8 cellular contexts compared by ENCODE assay signal in the genomic region with DNA sequence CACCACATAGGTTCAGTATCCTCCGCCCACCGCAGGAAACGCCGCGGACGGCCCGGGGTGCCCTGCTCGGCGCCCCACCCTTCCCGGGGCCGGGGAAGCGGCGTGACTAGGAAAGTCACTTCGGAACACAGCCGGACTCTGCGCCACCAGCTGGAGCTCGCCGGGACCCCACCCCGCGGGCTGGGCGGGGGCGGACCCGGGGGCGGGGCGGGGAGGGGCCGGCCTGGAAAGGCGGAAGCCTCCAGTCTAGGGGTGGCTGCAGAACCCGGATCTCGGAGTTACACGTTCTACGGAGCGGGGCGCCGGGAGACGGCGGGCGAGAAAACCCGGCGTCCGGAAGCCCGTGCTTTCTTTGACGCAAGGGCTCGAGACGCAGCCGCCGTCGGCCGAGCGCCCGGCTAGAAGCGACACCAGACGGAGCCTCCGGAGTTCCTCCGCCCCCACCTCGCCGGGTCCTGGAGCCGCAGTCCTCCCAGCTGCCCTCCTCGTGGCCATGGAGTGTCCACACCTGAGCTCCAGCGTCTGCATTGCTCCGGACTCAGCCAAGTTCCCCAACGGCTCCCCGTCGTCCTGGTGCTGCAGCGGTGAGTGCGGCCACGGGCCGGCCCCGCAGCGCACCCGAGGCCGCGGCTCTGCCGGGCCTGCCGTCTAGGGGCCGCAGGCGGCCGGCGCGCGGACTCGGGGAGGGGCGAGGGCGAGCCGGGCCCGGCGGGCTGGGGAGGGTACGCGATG. TPM values are rescaled to one million over a fixed set of nuclear protein-coding genes. Genes with fewer than 3 reads are reported as not detected.
A peak's percentile ranks its signal among the peaks of the same experiment; 100 is the strongest.
DNase-seq lines count a peak whose midpoint lies in the region; ATAC-seq and TF ChIP-seq lines count a peak whose summit lies in the region.

A gene with protein sequence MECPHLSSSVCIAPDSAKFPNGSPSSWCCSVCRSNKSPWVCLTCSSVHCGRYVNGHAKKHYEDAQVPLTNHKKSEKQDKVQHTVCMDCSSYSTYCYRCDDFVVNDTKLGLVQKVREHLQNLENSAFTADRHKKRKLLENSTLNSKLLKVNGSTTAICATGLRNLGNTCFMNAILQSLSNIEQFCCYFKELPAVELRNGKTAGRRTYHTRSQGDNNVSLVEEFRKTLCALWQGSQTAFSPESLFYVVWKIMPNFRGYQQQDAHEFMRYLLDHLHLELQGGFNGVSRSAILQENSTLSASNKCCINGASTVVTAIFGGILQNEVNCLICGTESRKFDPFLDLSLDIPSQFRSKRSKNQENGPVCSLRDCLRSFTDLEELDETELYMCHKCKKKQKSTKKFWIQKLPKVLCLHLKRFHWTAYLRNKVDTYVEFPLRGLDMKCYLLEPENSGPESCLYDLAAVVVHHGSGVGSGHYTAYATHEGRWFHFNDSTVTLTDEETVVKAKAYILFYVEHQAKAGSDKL (plus strand): TSS at position 347 of the 732 bp plus-strand sequence. CDS start 147 bp downstream, at position 494.

- peak within 1 kb of the TSS; percentile 85 for H3K4me3 ChIP-seq in Jurkat, Clone E6-1 (ENCODE audit: low read length)
- peak within 1 kb of the TSS; percentile 91 for H3K4me3 ChIP-seq in PC-9
- H3K4me3 ChIP-seq in mucosa of stomach (ENCODE audit: low read length): peak within 1 kb of the TSS; percentile 64

- POLR2A ChIA-PET in PC-9 (lab: Charles Lee; ENCODE audit: unreplicated experiment): interaction anchor here (0.6 kb wide), 4 partner anchors 12 to 1008 kb away, joined by 3 to 5 read pairs (median 3); no protein-coding TSS in a partner anchor

- no peak; the same call in 1 of the 2 replicates for TF ChIP-seq CTCF in PC-9 (conservative IDR thresholded peaks at IDR 0.05)

- peak within 1 kb of the TSS; percentile 94 for H3K9ac ChIP-seq in mucosa of stomach (ENCODE audit: low read length)

- no peaks in the 10 kb centered on the region for H3K9me2 ChIP-seq in PC-9 (ENCODE audit: insufficient read depth)

- H3K27me3 ChIP-seq in PC-9 (ENCODE audit: insufficient read depth, low read depth) (no peaks in the 10 kb centered on the region), mucosa of stomach (ENCODE audit: control insufficient read depth, insufficient read depth, low read length) (no peaks in the 10 kb centered on the region)

- H3K27ac ChIP-seq in PC-9: peak within 1 kb of the TSS; percentile 97

- peaks cover 66% of the 10 kb centered on the region for H3K4me1 ChIP-seq in PC-9 (replicated peaks; ENCODE audit: insufficient read depth)
- peaks cover 56% of the 10 kb centered on the region for H3K4me1 ChIP-seq in mucosa of stomach (ENCODE audit: control insufficient read depth, insufficient read depth, low read length)

- peak; percentile 77 for TF ChIP-seq POLR2A in erythroblast (IDR thresholded peaks at IDR 0.05; ENCODE audit: low read length)

- H2AFZ ChIP-seq in PC-9: peak within 1 kb of the TSS; percentile 84

- intact Hi-C loops in PC-9 (cut with micrococcal nuclease; ENCODE audit: unreplicated experiment): loop anchor here (5.0 kb wide), 3 partner anchors 37 to 588 kb away; a partner anchor contains a TSS

- peaks cover 49% of the 10 kb centered on the region for H3K79me2 ChIP-seq in PC-9 (ENCODE audit: low read depth)

- H3K36me3 ChIP-seq in PC-9 (ENCODE audit: low read depth): no peaks in the 10 kb centered on the region
- H3K36me3 ChIP-seq in mucosa of stomach (ENCODE audit: control insufficient read depth, insufficient read depth, low read length): no peaks in the 10 kb centered on the region

- H4K20me1 ChIP-seq in PC-9 (ENCODE audit: insufficient read depth): peaks cover 25% of the 10 kb centered on the region

- BruUV-seq in PC-9 (replicated peaks; lab: Mats Ljungman, UMichigan): no TSS peak

- CTCF ChIA-PET in PC-9 (lab: Charles Lee): interaction anchor here (0.6 to 1.5 kb wide), 2 partner anchors 17 to 171 kb away, joined by 8 to 14 read pairs; no protein-coding TSS in a partner anchor

- peak; percentile 43 for ATAC-seq in GM21576 (IDR thresholded peaks at IDR 0.05; ENCODE audit: unreplicated experiment)

- peak within 1 kb of the TSS; percentile 100 for H3K4me2 ChIP-seq in PC-9

- peaks cover 53% of the 10 kb centered on the region for H3F3A ChIP-seq in PC-9 (ENCODE audit: insufficient read depth, low read depth)

- H3K9me3 ChIP-seq in PC-9 (ENCODE audit: insufficient read depth, low read depth): no peaks in the 10 kb centered on the region
- H3K9me3 ChIP-seq in mucosa of stomach (ENCODE audit: control insufficient read depth, low read length): no peaks in the 10 kb centered on the region

- DNase-seq in DMS153 (lab: John Stamatoyannopoulos, UW) (peak; percentile 70), PC-9 (peak; percentile 75 to 95), erythroblast (lab: John Stamatoyannopoulos, UW) (peak; percentile 96 to 98)
- peak; percentile 93 for DNase-seq in Jurkat, Clone E6-1 (ENCODE audit: low read depth, low spot score)
- peak; percentile 97 for DNase-seq in activated T-cell treated with anti-CD3 and anti-CD28 coated beads, Interleukin-2, amount 50 U/mL, for 1 hour
- DNase-seq in stimulated activated CD8-positive, alpha-beta memory T cell treated with anti-CD3 and anti-CD28 coated beads, Interleukin-4, amount 100 ng/mL, for 48 hours: peak; percentile 95

RNA-seq across cellular contexts. Expression of the gene that starts here (rescaled TPM):
- 30.9 TPM for polyA plus RNA-seq in Jurkat, Clone E6-1 (2012; ENCODE audit: insufficient read depth, insufficient read length)
- 57.5 and 59.7 TPM in 2 replicates for total RNA-seq in PC-9 (2021)

Comparison
In these comparisons a context has a peak if more than half of its experiments do, and no peak if none do; other contexts are left out.
1. Peak in every context shown above with its lines: DNase-seq, ATAC-seq, H3K4me3 ChIP-seq and H3K27ac ChIP-seq.